In the genomic region with DNA sequence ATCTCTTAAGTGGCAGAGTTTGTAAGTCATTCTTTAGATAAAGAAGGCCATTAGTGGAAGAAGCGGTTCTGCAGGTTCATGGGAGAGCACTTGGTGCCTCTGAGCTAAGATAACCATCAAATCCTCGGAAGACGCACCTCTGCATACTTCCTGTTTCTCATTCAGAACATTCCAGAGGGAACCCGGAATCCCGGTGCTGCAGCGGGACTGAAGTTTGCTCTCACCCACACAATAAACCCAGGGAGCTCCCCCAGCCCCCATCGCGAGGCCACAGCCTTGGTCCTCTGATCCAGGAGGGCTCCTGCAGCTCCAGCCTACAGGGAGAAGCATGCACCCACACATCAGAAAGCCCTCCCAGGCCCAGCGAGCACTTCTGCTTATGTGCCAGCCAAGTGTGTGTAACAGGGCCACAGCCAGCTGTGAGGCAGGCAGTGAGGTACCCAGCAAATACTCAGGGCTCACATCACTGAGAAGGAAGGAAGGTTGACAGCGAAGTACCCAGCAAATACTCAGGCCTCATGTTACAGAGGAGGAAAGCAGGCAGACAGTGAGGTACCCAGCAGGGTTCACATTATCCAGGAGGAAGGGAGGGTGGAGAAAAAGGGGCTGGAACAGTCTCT, we compare ENCODE assay signal across 10 cellular contexts.
DNase-seq lines count a peak whose midpoint lies in the region; ATAC-seq, FAIRE-seq and TF ChIP-seq lines count a peak whose summit lies in the region.
"Had no signal": no experiment of that assay in that cellular context is flagged by ENCODE, and none has a peak within 500 bp of the region (broad histone marks: within the 10 kb centered on the region; RNA-seq: fewer than 3 reads in every experiment).

No MANE protein-coding gene starts in this region.

- H3K27me3 ChIP-seq in small intestine (ENCODE audit: control insufficient read depth in 2 of 2, insufficient read depth in 2 of 2, low read length in 2 of 2) = no peaks in the 10 kb centered on the region

- no peak for ATAC-seq in GM21381 (IDR thresholded peaks at IDR 0.05; ENCODE audit: unreplicated experiment)
- no peak for ATAC-seq in HG02642 (IDR thresholded peaks at IDR 0.05; ENCODE audit: poor library complexity, unreplicated experiment)

- H3K9me3 ChIP-seq in small intestine (ENCODE audit: control insufficient read depth, low read depth) = no peaks in the 10 kb centered on the region

- no peak for TF ChIP-seq CTCF in VCaP (conservative IDR thresholded peaks at IDR 0.05)

- FAIRE-seq in small intestine (lab: Jason Lieb, UNC) = no peak

- H3K27ac ChIP-seq in VCaP = peak overlapping the region; percentile 100
- H3K27ac ChIP-seq in small intestine (ENCODE audit: low read depth in 1 of 2, low read length in 1 of 2) = no peak overlapping the region
- H3K27ac ChIP-seq: HL-60 had no signal

- H3K4me1 ChIP-seq in small intestine (ENCODE audit: control insufficient read depth in 2 of 2, insufficient read depth in 1 of 2, low read depth in 1 of 2, low read length in 1 of 2) = peaks cover 0 to 3% of the 10 kb centered on the region in 2 donors

- H3K4me3 ChIP-seq in small intestine (ENCODE audit: low read depth in 1 of 2, low read length in 2 of 2) = no peak overlapping the region

- H3K36me3 ChIP-seq in small intestine (ENCODE audit: control insufficient read depth in 2 of 2, insufficient read depth in 2 of 2, low read length in 2 of 2) = no peaks in the 10 kb centered on the region

- peak; percentile 32 to 46 for DNase-seq in Kasumi-1 (lab: John Stamatoyannopoulos, UW)
- peak; percentile 31 for DNase-seq in iris pigment epithelial cell (ENCODE audit: low read depth)
- DNase-seq in small intestine = peak; percentile 68
- DNase-seq in NCI-H82 treated with DMSO at 0.1 percent for 48 hours (lab: John Stamatoyannopoulos, UW; ENCODE audit: unreplicated experiment) = no peak
- DNase-seq: activated CD8-positive, alpha-beta memory T cell treated with anti-CD3 and anti-CD28 coated beads, Interleukin-2, amount 50 U/mL, for 4 hours; NCI-H2227 treated with DMSO at 0.1 percent for 48 hours had no signal

- 14 to 33% (median 18%) methylated on average over 10 of the region's 10 CpGs for WGBS in small intestine, 3 donors
